Comparison of ENCODE assay signal across 8 cellular contexts in the genomic region with DNA sequence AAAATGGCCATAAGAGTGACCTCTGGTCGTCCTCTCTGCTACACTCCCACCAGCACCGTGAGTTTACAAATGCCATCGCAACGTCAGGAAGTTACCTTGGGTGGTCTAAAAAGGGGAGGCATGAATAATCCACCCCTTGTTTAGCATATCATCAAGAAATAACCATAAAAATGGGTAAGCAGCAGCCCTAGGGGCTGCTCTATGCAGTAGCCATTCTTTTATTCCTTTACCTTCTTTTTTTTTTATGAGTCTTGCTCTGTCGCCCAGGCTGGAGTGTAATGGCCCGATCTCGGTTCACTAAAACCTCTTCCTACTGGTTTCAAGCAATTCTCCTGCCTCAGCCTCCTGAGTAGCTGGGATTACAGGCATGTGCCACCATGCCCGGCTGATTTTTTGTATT. TPM values are rescaled to one million over a fixed set of nuclear protein-coding genes. Genes with fewer than 3 reads are reported as not detected.
A peak's percentile ranks its signal among the peaks of the same experiment; 100 is the strongest.
DNase-seq lines count a peak whose midpoint lies in the region; ATAC-seq and TF ChIP-seq lines count a peak whose summit lies in the region.
"Not testable (repeated sequence)": the region's sequence is repeated elsewhere in the genome, so short reads cannot be mapped to it uniquely, and the experiment has no call there.
"Had no signal": no experiment of that assay in that cellular context is flagged by ENCODE, and none has a peak within 500 bp of the region (broad histone marks: within the 10 kb centered on the region; RNA-seq: fewer than 3 reads in every experiment).

No MANE protein-coding gene starts in this region.

- not testable (repeated sequence) for H3K9ac ChIP-seq in HUES6 (ENCODE audit: low read length)
- H3K9ac ChIP-seq in muscle layer of colon (ENCODE audit: low read length): peak overlapping the region; percentile 22

- H3K9me3 ChIP-seq in HUES6 (ENCODE audit: control insufficient read depth, insufficient read depth, low read depth, low read length); adrenal gland (replicated peaks in 1 of 3); esophagus muscularis mucosa; right atrium auricular region; muscle layer of colon (ENCODE audit: low read length); gastrocnemius medialis; thoracic aorta: not testable (repeated sequence)

- H3K4me3 ChIP-seq in HUES6 (ENCODE audit: low read depth, low read length); adrenal gland; right atrium auricular region; muscle layer of colon (ENCODE audit: low read depth in 1 of 2, low read length in 2 of 2); gastrocnemius medialis; thoracic aorta: not testable (repeated sequence)
- H3K4me3 ChIP-seq in esophagus muscularis mucosa: peak overlapping the region in 2 of 4 donors; percentile 2

- H3K36me3 ChIP-seq in HUES6 (ENCODE audit: control insufficient read depth, insufficient read depth, low read length); adrenal gland (replicated peaks in 1 of 2); gastrocnemius medialis; thoracic aorta: not testable (repeated sequence)
- H3K36me3 ChIP-seq in esophagus muscularis mucosa (peaks cover 9 to 17% (median 16%) of the 10 kb centered on the region in 4 donors), right atrium auricular region (peaks cover 14% of the 10 kb centered on the region), muscle layer of colon (ENCODE audit: insufficient read depth, low read length) (peaks cover 16% of the 10 kb centered on the region)

- WGBS in adrenal gland, 4 donors: 64 to 68% (median 67%) methylated on average over 8 of the region's 8 CpGs
- WGBS in esophagus muscularis mucosa: 51% methylated on average over 8 of the region's 8 CpGs

- H3K4me1 ChIP-seq in HUES6 (ENCODE audit: control insufficient read depth, insufficient read depth, low read length): peaks cover 28% of the 10 kb centered on the region
- H3K4me1 ChIP-seq in adrenal gland (replicated peaks in 1 of 2): peaks cover 5 to 20% of the 10 kb centered on the region in 2 donors
- H3K4me1 ChIP-seq in esophagus muscularis mucosa: peaks cover 79 to 100% (median 95%) of the 10 kb centered on the region in 4 donors
- H3K4me1 ChIP-seq in right atrium auricular region: peaks cover 0 to 81% of the 10 kb centered on the region in 2 donors
- peaks cover 45% of the 10 kb centered on the region for H3K4me1 ChIP-seq in muscle layer of colon (ENCODE audit: insufficient read depth, low read length)
- H3K4me1 ChIP-seq in gastrocnemius medialis: peaks cover 57 to 62% of the 10 kb centered on the region in 2 donors
- H3K4me1 ChIP-seq in thoracic aorta (ENCODE audit: control insufficient read depth in 1 of 2, low read depth in 2 of 2): peaks cover 29 to 61% of the 10 kb centered on the region in 2 donors

- in situ Hi-C loops in gastrocnemius medialis (cut with MboI; ENCODE audit: low sequenced_read_pairs in 4 of 4): not testable (repeated sequence)

- TF ChIP-seq POLR2A in adrenal gland (IDR thresholded peaks at IDR 0.05); esophagus muscularis mucosa (IDR thresholded peaks at IDR 0.05; ENCODE audit: low read depth); gastrocnemius medialis (IDR thresholded peaks at IDR 0.05): not testable (repeated sequence)

- intact Hi-C loops in adrenal gland (cut with DNase I); esophagus muscularis mucosa (cut with DNase I): not testable (repeated sequence)
- intact Hi-C loops in gastrocnemius medialis (cut with DNase I; ENCODE audit: low total_unique reads): loop anchor here (1.0 to 2.0 kb wide), 2 partner anchors 37 to 84 kb away; partner anchors contain the start of gene POLDIP3

- H3K27me3 ChIP-seq in HUES6 (ENCODE audit: control insufficient read depth, insufficient read depth, low read length); adrenal gland; esophagus muscularis mucosa; right atrium auricular region; muscle layer of colon (ENCODE audit: control insufficient read depth in 1 of 2, insufficient read depth in 2 of 2, low read length in 2 of 2); gastrocnemius medialis; thoracic aorta (replicated peaks; ENCODE audit: insufficient read depth): not testable (repeated sequence)

- TF ChIP-seq CTCF in adrenal gland (IDR thresholded peaks at IDR 0.05); esophagus muscularis mucosa (IDR thresholded peaks at IDR 0.05); right atrium auricular region (IDR thresholded peaks at IDR 0.05); thoracic aorta (IDR thresholded peaks at IDR 0.05): not testable (repeated sequence)
- peak in 1 of 5 experiments; percentile 9 for TF ChIP-seq CTCF in gastrocnemius medialis (IDR thresholded peaks at IDR 0.05 in 4 of 5, conservative IDR thresholded peaks at IDR 0.05 in 1 of 5)

- TF ChIP-seq EP300 in esophagus muscularis mucosa (IDR thresholded peaks at IDR 0.05): not testable (repeated sequence)

- DNase-seq in adrenal gland; esophagus muscularis mucosa (ENCODE audit: extremely low spot score); right atrium auricular region (ENCODE audit: low spot score); gastrocnemius medialis; thoracic aorta (ENCODE audit: low spot score): not testable (repeated sequence)

- H3K27ac ChIP-seq in HUES6 (ENCODE audit: low read depth, low read length) (peak overlapping the region; percentile 59; the same call in 1 of the 2 replicates), adrenal gland (peak overlapping the region in 3 of 5 donors; percentile 21 to 77 (median 71)), esophagus muscularis mucosa (replicated peaks in 1 of 4) (peak overlapping the region; percentile 86 to 96 (median 94)), right atrium auricular region (peak overlapping the region; percentile 89 to 98), muscle layer of colon (ENCODE audit: low read depth, low read length) (peak overlapping the region; percentile 80), gastrocnemius medialis (peak overlapping the region; percentile 87 to 98 (median 92)), thoracic aorta (peak overlapping the region; percentile 82 to 95)

- ATAC-seq in gastrocnemius medialis; thoracic aorta (ENCODE audit: insufficient number of reproducible peaks, low FRiP score, low read depth): not testable (repeated sequence)

RNA-seq across cellular contexts. Expression of gene A4GALT, which starts 21.8 kb away (rescaled TPM):
- 10 to 100 TPM in 7 of 8 donors, 1 to 10 TPM in 1; 2.7 to 29.8 (median 18.2) TPM for total RNA-seq in adrenal gland
- 10 to 100 TPM in 2 of 3 donors, 1 to 10 TPM in 1; 4.2 to 21.5 (median 17.8) TPM for polyA plus RNA-seq in adrenal gland
- 10 to 100 TPM; 77.7 to 81.8 (median 79.1) TPM for total RNA-seq in esophagus muscularis mucosa
- total RNA-seq in right atrium auricular region: 10 to 100 TPM; 40.8 to 78.6 TPM
- total RNA-seq in gastrocnemius medialis: 10 to 100 TPM in 2 of 4 donors, 1 to 10 TPM in 2; 5.8 to 13.3 (median 8.6) TPM
- total RNA-seq in thoracic aorta: 10 to 100 TPM; 68.4 to 77.3 TPM
- polyA plus RNA-seq: CD14-positive monocyte had no signal

RNA-seq across cellular contexts. Expression of gene CYB5R3, which starts 49.7 kb away (rescaled TPM):
- total RNA-seq in adrenal gland (100 to 1,000 TPM; 187 to 578 (median 365) TPM), esophagus muscularis mucosa (100 to 1,000 TPM; 154 to 287 (median 221) TPM), right atrium auricular region (100 to 1,000 TPM; 265 to 288 TPM), gastrocnemius medialis (100 to 1,000 TPM in 2 of 4 donors, 10 to 100 TPM in 2; 44.3 to 163 (median 105) TPM), thoracic aorta (100 to 1,000 TPM; 209 to 606 TPM)
- 100 to 1,000 TPM; 101 to 313 (median 201) TPM for polyA plus RNA-seq in adrenal gland

RNA-seq across cellular contexts. Expression of gene ATP5MGL, which starts 58.5 kb away (rescaled TPM):
- under 1 TPM in 4 of 8 donors, not detected in 4; 0.31 to 0.86 (median 0.57) TPM for total RNA-seq in adrenal gland
- not detected for polyA plus RNA-seq in adrenal gland
- total RNA-seq in esophagus muscularis mucosa: not detected
- total RNA-seq in right atrium auricular region: not detected
- total RNA-seq in gastrocnemius medialis: not detected
- not detected for total RNA-seq in thoracic aorta
